ENCODE assay signal across 7 cellular contexts in genomic region chr7:41003031-41003925, GRCh38.
A peak's percentile ranks its signal among the peaks of the same experiment; 100 is the strongest.
DNase-seq lines count a peak whose midpoint lies in the region; ATAC-seq and TF ChIP-seq lines count a peak whose summit lies in the region.

No MANE protein-coding gene starts in this region.

- no peaks in the 10 kb centered on the region for H3K4me1 Mint-ChIP-seq in effector memory CD8-positive, alpha-beta T cell (ENCODE audit: low read depth in 2 of 2)
- no peaks in the 10 kb centered on the region for H3K4me1 Mint-ChIP-seq in stimulated activated memory B cell treated with anti-CD40 and anti-IgM and Interleukin-4, amounts not matched to agents 10 μg/mL and 1 μg/mL and 100 μg/mL, for 72 hours

- no peaks in the 10 kb centered on the region for H4K20me1 ChIP-seq in DOHH2 (ENCODE audit: control insufficient read depth, insufficient read depth, low read depth, low read length)

- H3K9me2 ChIP-seq in DOHH2 (replicated peaks; ENCODE audit: control insufficient read depth, low read length): no peaks in the 10 kb centered on the region

- TF ChIP-seq CTCF in DOHH2 (IDR thresholded peaks at IDR 0.05; ENCODE audit: low read depth, low read length, poor library complexity, severe bottlenecking): peak; percentile 96
- peak; percentile 66 for TF ChIP-seq CTCF in GM20000 (IDR thresholded peaks at IDR 0.05; ENCODE audit: extremely low read depth, missing control alignments)
- TF ChIP-seq CTCF in brain microvascular endothelial cell (IDR thresholded peaks at IDR 0.05; ENCODE audit: low read depth, low read length, missing control alignments): peak; percentile 86
- TF ChIP-seq CTCF in lung (IDR thresholded peaks at IDR 0.05; ENCODE audit: control extremely low read depth, extremely low read depth): no peak

- peaks cover 2% of the 10 kb centered on the region for H3K36me3 Mint-ChIP-seq in effector memory CD8-positive, alpha-beta T cell (ENCODE audit: insufficient read depth)
- H3K36me3 Mint-ChIP-seq in stimulated activated memory B cell treated with anti-CD40 and anti-IgM and Interleukin-4, amounts not matched to agents 10 μg/mL and 1 μg/mL and 100 μg/mL, for 72 hours: no peaks in the 10 kb centered on the region

- no peak for ATAC-seq in lung (ENCODE audit: insufficient read depth, low FRiP score)
- ATAC-seq in effector memory CD8-positive, alpha-beta T cell (replicated peaks): no peak
- no peak for ATAC-seq in stimulated activated memory B cell treated with anti-CD40 and anti-IgM and Interleukin-4, amounts not matched to agents 10 μg/mL and 1 μg/mL and 100 μg/mL, for 72 hours

- DNase-seq in GM20000 (ENCODE audit: low spot score) (peak; percentile 8), NCI-H1694 treated with DMSO at 0.1 percent for 48 hours (lab: John Stamatoyannopoulos, UW) (peak; percentile 14), brain microvascular endothelial cell (peak; percentile 35), lung (ENCODE audit: low spot score) (peak; percentile 46)
- no peak for DNase-seq in effector memory CD8-positive, alpha-beta T cell

- H3K27me3 Mint-ChIP-seq in effector memory CD8-positive, alpha-beta T cell: no peaks in the 10 kb centered on the region
- H3K27me3 Mint-ChIP-seq in stimulated activated memory B cell treated with anti-CD40 and anti-IgM and Interleukin-4, amounts not matched to agents 10 μg/mL and 1 μg/mL and 100 μg/mL, for 72 hours: no peaks in the 10 kb centered on the region

- WGBS in lung, 2 donors: 70 to 71% methylated on average over 10 of the region's 10 CpGs

- no peaks in the 10 kb centered on the region for H3F3A ChIP-seq in DOHH2 (ENCODE audit: control insufficient read depth, insufficient read depth)

- H3K27ac ChIP-seq in DOHH2 (ENCODE audit: low read depth, low read length): no peak overlapping the region
- no peak overlapping the region for H3K27ac ChIP-seq in brain microvascular endothelial cell
- no peak overlapping the region for H3K27ac ChIP-seq in lung (ENCODE audit: low read depth in 1 of 2, low read length in 1 of 2)

- H3K4me2 ChIP-seq in DOHH2 (ENCODE audit: low read length): no peak overlapping the region

- H3K4me3 Mint-ChIP-seq in effector memory CD8-positive, alpha-beta T cell: no peak overlapping the region
- no peak overlapping the region for H3K4me3 Mint-ChIP-seq in stimulated activated memory B cell treated with anti-CD40 and anti-IgM and Interleukin-4, amounts not matched to agents 10 μg/mL and 1 μg/mL and 100 μg/mL, for 72 hours

- H3K4me1 ChIP-seq in DOHH2 (ENCODE audit: control insufficient read depth, low read length) (peaks cover 4% of the 10 kb centered on the region), lung (ENCODE audit: control insufficient read depth in 2 of 2, insufficient read depth in 2 of 2, low read length in 2 of 2) (no peaks in the 10 kb centered on the region)

- H3K4me3 ChIP-seq in DOHH2 (ENCODE audit: low read length) (no peak overlapping the region), brain microvascular endothelial cell (ENCODE audit: low read depth, low read length) (no peak overlapping the region), lung (no peak overlapping the region)

- H3K36me3 ChIP-seq in DOHH2 (ENCODE audit: control insufficient read depth, low read length): no peaks in the 10 kb centered on the region
- no peaks in the 10 kb centered on the region for H3K36me3 ChIP-seq in brain microvascular endothelial cell (replicated peaks)
- H3K36me3 ChIP-seq in lung (ENCODE audit: control insufficient read depth in 2 of 2, insufficient read depth in 2 of 2, low read length in 2 of 2): no peaks in the 10 kb centered on the region

- H3K27ac Mint-ChIP-seq in effector memory CD8-positive, alpha-beta T cell: no peak overlapping the region
- no peak overlapping the region for H3K27ac Mint-ChIP-seq in stimulated activated memory B cell treated with anti-CD40 and anti-IgM and Interleukin-4, amounts not matched to agents 10 μg/mL and 1 μg/mL and 100 μg/mL, for 72 hours

- in situ Hi-C loops in brain microvascular endothelial cell (cut with HindIII; ENCODE audit: low pct_ligation_motif_present, low sequenced_read_pairs): no loop called here

- peaks cover 2 to 5% of the 10 kb centered on the region in 2 donors for H3K9me3 Mint-ChIP-seq in effector memory CD8-positive, alpha-beta T cell
- H3K9me3 Mint-ChIP-seq in stimulated activated memory B cell treated with anti-CD40 and anti-IgM and Interleukin-4, amounts not matched to agents 10 μg/mL and 1 μg/mL and 100 μg/mL, for 72 hours: peaks cover 4% of the 10 kb centered on the region

- H3K9me3 ChIP-seq in DOHH2 (ENCODE audit: control insufficient read depth, insufficient read depth, low read length) (no peaks in the 10 kb centered on the region), lung (ENCODE audit: control insufficient read depth in 2 of 2, insufficient read depth in 1 of 2, low read length in 1 of 2) (no peaks in the 10 kb centered on the region)

- no peaks in the 10 kb centered on the region for H3K79me2 ChIP-seq in DOHH2 (ENCODE audit: control insufficient read depth, low read length)

- H3K27me3 ChIP-seq in DOHH2 (ENCODE audit: control insufficient read depth, low read length) (no peaks in the 10 kb centered on the region), brain microvascular endothelial cell (replicated peaks) (no peaks in the 10 kb centered on the region), lung (ENCODE audit: control insufficient read depth, insufficient read depth) (no peaks in the 10 kb centered on the region)

Comparison
In these comparisons a context has a peak if more than half of its experiments do, and no peak if none do; other contexts are left out.
1. DNase-seq: peak in GM20000 (single experiment), NCI-H1694 treated with DMSO at 0.1 percent for 48 hours (single experiment), brain microvascular endothelial cell (single experiment) and lung (single experiment); none in effector memory CD8-positive, alpha-beta T cell (0 of 3).